In genomic region chr17:61168506-61168905, GRCh38 we compare ENCODE assay signal across 28 cellular contexts.
DNase-seq lines count a peak whose midpoint lies in the region; ATAC-seq, FAIRE-seq and TF ChIP-seq lines count a peak whose summit lies in the region.
"Had no signal": no experiment of that assay in that cellular context is flagged by ENCODE, and none has a peak within 500 bp of the region (broad histone marks: within the 10 kb centered on the region; RNA-seq: fewer than 3 reads in every experiment).

No MANE protein-coding gene starts in this region.

- peak; percentile 67 for ATAC-seq in stimulated activated naive CD8-positive, alpha-beta T cell treated with anti-CD3 and anti-CD28 coated beads, Interleukin-15, amount 100 ng/mL, for 72 hours
- ATAC-seq in stimulated activated naive CD8-positive, alpha-beta T cell treated with anti-CD3 and anti-CD28 coated beads, Interleukin-15, Interleukin-2, amounts not matched to agents 100 U/mL and 50 U/mL, for 24 hours: no peak
- no peak for ATAC-seq in upper lobe of right lung
- no peak for ATAC-seq in left colon
- ATAC-seq: Right ventricle myocardium inferior, T-cell had no signal

- no peaks in the 10 kb centered on the region for H3K27me3 ChIP-seq in tibial nerve
- no peaks in the 10 kb centered on the region for H3K27me3 ChIP-seq in upper lobe of right lung
- H3K27me3 ChIP-seq: BLaER1, esophagus muscularis mucosa, sigmoid colon, upper lobe of left lung had no signal

- H3K9me3 ChIP-seq in kidney (ENCODE audit: control insufficient read depth in 1 of 2, low read length in 2 of 2): no peaks in the 10 kb centered on the region
- H3K9me3 ChIP-seq in tibial nerve: peaks cover 0 to 5% (median 0%) of the 10 kb centered on the region in 4 donors
- no peaks in the 10 kb centered on the region for H3K9me3 ChIP-seq in upper lobe of right lung
- H3K9me3 ChIP-seq: esophagus muscularis mucosa, sigmoid colon, upper lobe of left lung had no signal

- no peak overlapping the region for H3K4me3 ChIP-seq in kidney (ENCODE audit: low read length in 2 of 2)
- H3K4me3 ChIP-seq in tibial nerve: no peak overlapping the region
- H3K4me3 ChIP-seq in upper lobe of right lung: no peak overlapping the region
- H3K4me3 ChIP-seq: BLaER1, esophagus muscularis mucosa, sigmoid colon, upper lobe of left lung had no signal

- peak overlapping the region in 1 of 2 donors; percentile 12 for H3K27ac Mint-ChIP-seq in stimulated activated naive CD8-positive, alpha-beta T cell treated with anti-CD3 and anti-CD28 coated beads, Interleukin-15, amount 100 ng/mL, for 72 hours
- H3K27ac Mint-ChIP-seq: activated CD4-positive, alpha-beta T cell treated with anti-CD3 and anti-CD28 coated beads, Interleukin-2, amount 10 ng/mL, durations not matched to agents 24 days and 14 days; stimulated activated naive CD8-positive, alpha-beta T cell treated with anti-CD3 and anti-CD28 coated beads, Interleukin-15, Interleukin-2, amounts not matched to agents 100 ng/mL and 50 ng/mL, for 24 hours; T-cell had no signal

- H3K4me3 Mint-ChIP-seq in stimulated activated naive CD8-positive, alpha-beta T cell treated with anti-CD3 and anti-CD28 coated beads, Interleukin-15, amount 100 ng/mL, for 72 hours: no peak overlapping the region
- H3K4me3 Mint-ChIP-seq: activated CD4-positive, alpha-beta T cell treated with anti-CD3 and anti-CD28 coated beads, Interleukin-2, amount 10 ng/mL, durations not matched to agents 24 days and 14 days; central memory CD8-positive, alpha-beta T cell; stimulated activated naive CD8-positive, alpha-beta T cell treated with anti-CD3 and anti-CD28 coated beads, Interleukin-15, Interleukin-2, amounts not matched to agents 100 ng/mL and 50 ng/mL, for 24 hours; T-cell had no signal

- peak; percentile 8 for FAIRE-seq in kidney (lab: Jason Lieb, UNC)
- FAIRE-seq: D721Med had no signal

- H3K4me1 Mint-ChIP-seq in stimulated activated naive CD8-positive, alpha-beta T cell treated with anti-CD3 and anti-CD28 coated beads, Interleukin-15, amount 100 ng/mL, for 72 hours: no peaks in the 10 kb centered on the region
- H3K4me1 Mint-ChIP-seq: activated CD4-positive, alpha-beta T cell treated with anti-CD3 and anti-CD28 coated beads, Interleukin-2, amount 10 ng/mL, durations not matched to agents 24 days and 14 days; central memory CD8-positive, alpha-beta T cell; T-cell had no signal

- TF ChIP-seq CTCF in kidney (IDR thresholded peaks at IDR 0.05; ENCODE audit: borderline replicate concordance, extremely low read depth, insufficient read depth) (no peak), tibial nerve (IDR thresholded peaks at IDR 0.05) (no peak), upper lobe of right lung (IDR thresholded peaks at IDR 0.05) (no peak)

- no peaks in the 10 kb centered on the region for H3K27me3 Mint-ChIP-seq in stimulated activated naive CD8-positive, alpha-beta T cell treated with anti-CD3 and anti-CD28 coated beads, Interleukin-15, amount 100 ng/mL, for 72 hours
- H3K27me3 Mint-ChIP-seq: activated CD4-positive, alpha-beta T cell treated with anti-CD3 and anti-CD28 coated beads, Interleukin-2, amount 10 ng/mL, durations not matched to agents 24 days and 14 days; central memory CD8-positive, alpha-beta T cell; stimulated activated naive CD8-positive, alpha-beta T cell treated with anti-CD3 and anti-CD28 coated beads, Interleukin-15, Interleukin-2, amounts not matched to agents 100 ng/mL and 50 ng/mL, for 24 hours; T-cell had no signal

- WGBS in tibial nerve, 2 donors: 87 to 94% methylated on average over 2 of the region's 2 CpGs

- no peak for TF ChIP-seq POLR2A in tibial nerve (IDR thresholded peaks at IDR 0.05)

- H3K4me1 ChIP-seq in kidney (ENCODE audit: control insufficient read depth in 1 of 2, insufficient read depth in 1 of 2, low read depth in 1 of 2, low read length in 2 of 2) (no peaks in the 10 kb centered on the region), tibial nerve (no peaks in the 10 kb centered on the region), upper lobe of right lung (no peaks in the 10 kb centered on the region)
- H3K4me1 ChIP-seq: BLaER1, esophagus muscularis mucosa, sigmoid colon, upper lobe of left lung had no signal

- intact Hi-C loops in kidney (cut with DNase I): no loop called here
- intact Hi-C loops in upper lobe of right lung (cut with DNase I): no loop called here
- intact Hi-C loops in left colon (cut with DNase I, micrococcal nuclease): no loop called here

- no peak overlapping the region for H3K9ac ChIP-seq in kidney (ENCODE audit: low read length in 2 of 2)
- H3K9ac ChIP-seq: BLaER1 had no signal

- H3K27ac ChIP-seq in kidney (ENCODE audit: low read depth in 2 of 2, low read length in 2 of 2): no peak overlapping the region
- H3K27ac ChIP-seq in tibial nerve: no peak overlapping the region
- H3K27ac ChIP-seq in upper lobe of right lung: no peak overlapping the region
- H3K27ac ChIP-seq: BLaER1, esophagus muscularis mucosa, sigmoid colon, upper lobe of left lung had no signal

- H3K9me3 Mint-ChIP-seq in stimulated activated naive CD8-positive, alpha-beta T cell treated with anti-CD3 and anti-CD28 coated beads, Interleukin-15, amount 100 ng/mL, for 72 hours: no peaks in the 10 kb centered on the region
- H3K9me3 Mint-ChIP-seq: activated CD4-positive, alpha-beta T cell treated with anti-CD3 and anti-CD28 coated beads, Interleukin-2, amount 10 ng/mL, durations not matched to agents 24 days and 14 days had no signal

- no peak for TF ChIP-seq EP300 in tibial nerve (IDR thresholded peaks at IDR 0.05)

- DNase-seq in stimulated activated naive CD8-positive, alpha-beta T cell treated with anti-CD3 and anti-CD28 coated beads, Interleukin-15, amount 100 ng/mL, for 72 hours: no peak
- no peak for DNase-seq in stimulated activated naive CD8-positive, alpha-beta T cell treated with anti-CD3 and anti-CD28 coated beads, Interleukin-15, Interleukin-2, amounts not matched to agents 100 U/mL and 50 U/mL, for 24 hours
- peak; percentile 64 for DNase-seq in amniotic epithelial cell (ENCODE audit: low read depth)
- DNase-seq in kidney: no peak
- DNase-seq in NCI-H2227 treated with DMSO at 0.1 percent for 48 hours (lab: John Stamatoyannopoulos, UW): no peak
- DNase-seq in tibial nerve (ENCODE audit: low spot score in 2 of 2): no peak
- no peak for DNase-seq in upper lobe of right lung
- no peak for DNase-seq in left colon
- DNase-seq: activated CD4-positive, alpha-beta T cell treated with anti-CD3 and anti-CD28 coated beads, Interleukin-2, amount 10 ng/mL, durations not matched to agents 24 days and 14 days; activated CD8-positive, alpha-beta memory T cell treated with anti-CD3 and anti-CD28 coated beads, Interleukin-2, amount 50 U/mL, for 4 hours; activated gamma-delta T cell treated with Interleukin-2 at 50 U/mL for 16 hours; amygdala; head of caudate nucleus; Karpas-422; mammary epithelial cell; NCI-H1048; NCI-H2081 treated with DMSO at 0.1 percent for 48 hours; NCI-H524 treated with DMSO at 0.1 percent for 48 hours; occipital lobe; sigmoid colon; T-cell; upper lobe of left lung had no signal

- H3K36me3 ChIP-seq in kidney (ENCODE audit: control insufficient read depth in 1 of 2, insufficient read depth in 2 of 2, low read length in 2 of 2): no peaks in the 10 kb centered on the region
- peaks cover 0 to 14% (median 0%) of the 10 kb centered on the region in 3 donors for H3K36me3 ChIP-seq in tibial nerve
- H3K36me3 ChIP-seq in upper lobe of right lung: no peaks in the 10 kb centered on the region
- H3K36me3 ChIP-seq: BLaER1, sigmoid colon had no signal
